Comparison of ENCODE assay signal across 1 cellular context in genomic region chr2:175167792-175168563, GRCh38.
A peak's percentile ranks its signal among the peaks of the same experiment; 100 is the strongest.
TF ChIP-seq lines count a peak whose summit lies in the region.

TSS of gene ATF2 (minus strand) at chr2:175168203. CDS start at chr2:175136443, 31,760 bp downstream.

TF ChIP-seq in K562, 482 proteins besides CTCF, POLR2A, EP300 and RAD21 (continued from another document):
- TF ChIP-seq, protein P1, sequence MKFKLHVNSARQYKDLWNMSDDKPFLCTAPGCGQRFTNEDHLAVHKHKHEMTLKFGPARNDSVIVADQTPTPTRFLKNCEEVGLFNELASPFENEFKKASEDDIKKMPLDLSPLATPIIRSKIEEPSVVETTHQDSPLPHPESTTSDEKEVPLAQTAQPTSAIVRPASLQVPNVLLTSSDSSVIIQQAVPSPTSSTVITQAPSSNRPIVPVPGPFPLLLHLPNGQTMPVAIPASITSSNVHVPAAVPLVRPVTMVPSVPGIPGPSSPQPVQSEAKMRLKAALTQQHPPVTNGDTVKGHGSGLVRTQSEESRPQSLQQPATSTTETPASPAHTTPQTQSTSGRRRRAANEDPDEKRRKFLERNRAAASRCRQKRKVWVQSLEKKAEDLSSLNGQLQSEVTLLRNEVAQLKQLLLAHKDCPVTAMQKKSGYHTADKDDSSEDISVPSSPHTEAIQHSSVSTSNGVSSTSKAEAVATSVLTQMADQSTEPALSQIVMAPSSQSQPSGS (CRISPR knock-in tag; IDR thresholded peaks at IDR 0.05): no peak
- TF ChIP-seq ZNF668 (CRISPR knock-in tag; IDR thresholded peaks at IDR 0.05): no peak
- TF ChIP-seq ZNF830 (CRISPR knock-in tag; IDR thresholded peaks at IDR 0.05): no peak; the same call in 1 of the 2 replicates
- TF ChIP-seq JUND (IDR thresholded peaks at IDR 0.05; ENCODE audit: borderline replicate concordance, low read depth, low read length): peak; percentile 19; the same call in 1 of the 2 replicates
- TF ChIP-seq JUND (tag; IDR thresholded peaks at IDR 0.05; ENCODE audit: borderline replicate concordance, low read depth, low read length): no peak; the same call in 1 of the 3 replicates
- TF ChIP-seq TCF7 (IDR thresholded peaks at IDR 0.05; ENCODE audit: borderline replicate concordance): no peak; the same call in none of the 2 replicates
- no peak for TF ChIP-seq RBM39 (optimal IDR thresholded peaks at IDR 0.05; ENCODE audit: low read depth, low read length)
- TF ChIP-seq HDGF (IDR thresholded peaks at IDR 0.05): peak; percentile 86; the same call in 1 of the 2 replicates
- TF ChIP-seq PHF8 (IDR thresholded peaks at IDR 0.05; ENCODE audit: borderline replicate concordance, low read length): peak; percentile 97; the same call in 1 of the 2 replicates
- no peak for TF ChIP-seq PURB (CRISPR knock-in tag; IDR thresholded peaks at IDR 0.05; ENCODE audit: low read depth)
